In the genomic region with DNA sequence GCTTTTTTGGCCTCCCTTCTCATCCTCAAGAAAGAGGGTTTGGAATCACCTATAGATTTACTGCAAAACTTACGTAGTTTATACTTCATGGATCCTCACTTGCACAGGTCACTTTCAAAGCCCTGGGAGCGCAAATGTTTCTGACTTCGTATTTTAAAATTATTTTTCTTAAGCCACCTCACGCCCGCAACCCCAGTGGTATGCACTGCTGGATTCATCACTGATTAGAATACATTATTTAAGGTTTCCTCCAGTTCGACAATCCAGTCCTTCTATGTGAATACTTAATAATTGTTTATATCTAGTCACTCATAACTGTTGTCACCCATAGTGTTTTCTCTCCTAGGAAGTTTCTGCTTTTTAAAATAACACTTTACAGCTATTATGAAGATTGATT, we compare ENCODE assay signal across 9 cellular contexts.
A peak's percentile ranks its signal among the peaks of the same experiment; 100 is the strongest.
DNase-seq lines count a peak whose midpoint lies in the region; ATAC-seq and TF ChIP-seq lines count a peak whose summit lies in the region.
"Had no signal": no experiment of that assay in that cellular context is flagged by ENCODE, and none has a peak within 500 bp of the region (broad histone marks: within the 10 kb centered on the region; RNA-seq: fewer than 3 reads in every experiment).

No MANE protein-coding gene starts in this region.

- in situ Hi-C loops in transverse colon (cut with MboI; ENCODE audit: low pct_ligation_motif_present in 1 of 4, low pct_unique_long_range_greater_than_20kb in 1 of 4, low sequenced_read_pairs in 3 of 4) = no loop called here

- H3K4me3 ChIP-seq in coronary artery (peak overlapping the region; percentile 67), muscle layer of duodenum (ENCODE audit: low read depth in 1 of 2, low read length in 2 of 2) (peak overlapping the region; percentile 38 to 61), transverse colon (peak overlapping the region in 3 of 4 donors; percentile 23 to 32 (median 24))
- H3K4me3 ChIP-seq: SK-N-MC had no signal

- no peak for TF ChIP-seq POLR2A in transverse colon (IDR thresholded peaks at IDR 0.05)

- H3K27me3 ChIP-seq in muscle layer of duodenum (ENCODE audit: low read depth, low read length) (no peaks in the 10 kb centered on the region), transverse colon (no peaks in the 10 kb centered on the region)

- intact Hi-C loops in transverse colon (cut with DNase I; ENCODE audit: low total_unique reads) = no loop called here

- TF ChIP-seq CTCF in coronary artery (IDR thresholded peaks at IDR 0.05) (no peak), transverse colon (IDR thresholded peaks at IDR 0.05) (no peak)

- H3K27ac ChIP-seq in coronary artery = peak overlapping the region in 1 of 2 donors; percentile 58
- H3K27ac ChIP-seq in muscle layer of duodenum (ENCODE audit: low read length) = no peak overlapping the region
- peak overlapping the region in 2 of 4 donors; percentile 41 to 50 for H3K27ac ChIP-seq in transverse colon
- H3K27ac ChIP-seq: SK-N-MC had no signal

- no peak for TF ChIP-seq EP300 in transverse colon (IDR thresholded peaks at IDR 0.05; ENCODE audit: low read depth)

- ATAC-seq in HG03139 (IDR thresholded peaks at IDR 0.05; ENCODE audit: unreplicated experiment) (peak; percentile 2), HG03196 (IDR thresholded peaks at IDR 0.05; ENCODE audit: unreplicated experiment) (no peak)
- no peak for ATAC-seq in stimulated activated naive CD8-positive, alpha-beta T cell treated with anti-CD3 and anti-CD28 coated beads, Interleukin-15, Interleukin-2, amounts not matched to agents 100 U/mL and 50 U/mL, for 24 hours

- DNase-seq in coronary artery (ENCODE audit: low spot score) (no peak), transverse colon (no peak)
- no peak for DNase-seq in stimulated activated CD4-positive, alpha-beta T cell treated with anti-CD3 and anti-CD28 coated beads, Interleukin-4, amount 100 ng/mL, for 24 hours
- no peak for DNase-seq in stimulated activated naive CD8-positive, alpha-beta T cell treated with anti-CD3 and anti-CD28 coated beads, Interleukin-15, Interleukin-2, amounts not matched to agents 100 U/mL and 50 U/mL, for 24 hours
- DNase-seq: activated CD8-positive, alpha-beta memory T cell treated with anti-CD3 and anti-CD28 coated beads for 24 hours had no signal

- H3K9me3 ChIP-seq in muscle layer of duodenum (ENCODE audit: control insufficient read depth in 1 of 2, low read length in 2 of 2) (peaks cover 0 to 6% of the 10 kb centered on the region in 2 donors), transverse colon (no peaks in the 10 kb centered on the region)

- 60 to 71% methylated on average over 6 of the region's 6 CpGs for WGBS in transverse colon (ENCODE audit: low coverage in 1 of 2), 2 donors

- H3K4me1 ChIP-seq in muscle layer of duodenum (ENCODE audit: control insufficient read depth in 1 of 2, insufficient read depth in 2 of 2, low read length in 2 of 2) (no peaks in the 10 kb centered on the region), transverse colon (no peaks in the 10 kb centered on the region)

- no peaks in the 10 kb centered on the region for H3K36me3 ChIP-seq in muscle layer of duodenum (ENCODE audit: control insufficient read depth in 1 of 2, insufficient read depth in 2 of 2, low read length in 2 of 2)
- H3K36me3 ChIP-seq in transverse colon = no peaks in the 10 kb centered on the region
